ENCODE assay signal across 8 cellular contexts in the genomic region with DNA sequence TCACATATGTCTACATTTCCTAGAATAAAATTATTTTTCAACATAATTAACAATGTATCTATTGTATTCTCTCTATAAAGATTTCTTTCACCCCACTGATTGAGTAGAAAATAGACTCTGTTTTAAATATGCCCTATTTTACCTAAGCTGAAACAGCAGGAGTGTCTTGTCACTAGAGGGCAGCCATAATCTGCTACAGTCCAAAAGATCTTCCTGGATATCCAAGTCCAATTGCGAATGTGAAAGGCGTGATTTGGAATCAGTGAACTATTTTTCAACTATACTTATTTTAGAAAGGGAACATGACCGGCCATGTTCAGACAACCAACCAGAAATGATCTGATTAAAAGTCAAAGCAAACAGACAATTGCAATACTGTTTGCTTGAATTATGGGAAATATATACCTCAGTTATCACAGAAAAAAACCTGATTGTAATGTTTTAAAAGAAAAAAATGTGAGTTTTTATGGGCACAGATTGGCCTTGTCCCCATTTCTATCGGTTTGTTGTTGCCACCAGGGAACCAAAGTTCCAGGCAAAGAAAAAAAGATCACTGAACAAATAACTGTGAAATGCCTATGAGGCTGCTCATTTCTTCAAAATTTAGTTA.
DNase-seq lines count a peak whose midpoint lies in the region; ATAC-seq lines count a peak whose summit lies in the region.

No MANE protein-coding gene starts in this region.

- no peaks in the 10 kb centered on the region for H3K36me3 ChIP-seq in SJCRH30

- H3K27ac ChIP-seq in SJCRH30: no peak overlapping the region

- intact Hi-C loops in left cardiac atrium (cut with DNase I): no loop called here

- H3K4me1 ChIP-seq in SJCRH30: peaks cover 4% of the 10 kb centered on the region

- ATAC-seq in left cardiac atrium: peak; percentile 72 to 78
- no peak for ATAC-seq in GM21447 (IDR thresholded peaks at IDR 0.05; ENCODE audit: unreplicated experiment)

- DNase-seq in Ammon's horn (ENCODE audit: low spot score) (peak; percentile 72), HuH-7 (ENCODE audit: low spot score) (peak; percentile 12), SJCRH30 (peak; percentile 47 to 78), left cardiac atrium (no peak), superior temporal gyrus (ENCODE audit: extremely low spot score) (peak; percentile 73), ecto neural progenitor cell (ENCODE audit: low spot score) (no peak)
- DNase-seq in stimulated activated naive CD4-positive, alpha-beta T cell treated with Interleukin-2 at 50 U/mL for 16 hours (lab: John Stamatoyannopoulos, UW): no peak

- no peaks in the 10 kb centered on the region for H3K9me3 ChIP-seq in SJCRH30 (replicated peaks)

- no peak overlapping the region for H3K4me3 ChIP-seq in SJCRH30

- no peaks in the 10 kb centered on the region for H3K27me3 ChIP-seq in SJCRH30

Comparison
In these comparisons a context has a peak if more than half of its experiments do, and no peak if none do; other contexts are left out.
1. DNase-seq: peak in Ammon's horn (single experiment), HuH-7 (single experiment), SJCRH30 (2 of 2) and superior temporal gyrus (single experiment); none in left cardiac atrium (single experiment), stimulated activated naive CD4-positive, alpha-beta T cell treated with Interleukin-2 at 50 U/mL for 16 hours (single experiment) and ecto neural progenitor cell (single experiment).